7 cellular contexts compared by ENCODE assay signal in genomic region chr2:15805206-15805605, GRCh38.
"Had no signal": no experiment of that assay in that cellular context is flagged by ENCODE, and none has a peak within 500 bp of the region (broad histone marks: within the 10 kb centered on the region; RNA-seq: fewer than 3 reads in every experiment).

No MANE protein-coding gene starts in this region.

- H3K4me2 ChIP-seq: KMS-11 had no signal

- H3K36me3 Mint-ChIP-seq: IgD-negative memory B cell had no signal

- H3K27ac ChIP-seq: HL-60, KMS-11 had no signal

- FAIRE-seq: HTR-8/SVneo had no signal

- H3K4me3 Mint-ChIP-seq: IgD-negative memory B cell had no signal

- H3K9me3 Mint-ChIP-seq: IgD-negative memory B cell had no signal

- H3K4me1 Mint-ChIP-seq: IgD-negative memory B cell had no signal

- DNase-seq: IMR-90, KBM-7, KG1 had no signal

- H3K27ac Mint-ChIP-seq: IgD-negative memory B cell had no signal

- H3K9ac ChIP-seq: KMS-11 had no signal
